In genomic region chr7:126398285-126398684, GRCh38 we compare ENCODE assay signal across 16 cellular contexts.
A peak's percentile ranks its signal among the peaks of the same experiment; 100 is the strongest.
DNase-seq lines count a peak whose midpoint lies in the region; ATAC-seq lines count a peak whose summit lies in the region.
"Had no signal": no experiment of that assay in that cellular context is flagged by ENCODE, and none has a peak within 500 bp of the region (broad histone marks: within the 10 kb centered on the region; RNA-seq: fewer than 3 reads in every experiment).

No MANE protein-coding gene starts in this region.

- no peak overlapping the region for H3K4me3 ChIP-seq in SJCRH30
- H3K4me3 ChIP-seq: SK-N-MC had no signal

- no peaks in the 10 kb centered on the region for H3K36me3 ChIP-seq in SJCRH30

- H3K27me3 ChIP-seq in SJCRH30 = no peaks in the 10 kb centered on the region

- peaks cover 7% of the 10 kb centered on the region; the same call in 1 of the 2 replicates for H3K4me1 ChIP-seq in SJCRH30

- intact Hi-C loops in left ventricle myocardium superior (cut with micrococcal nuclease) (no loop called here), Right ventricle myocardium inferior (cut with DNase I) (loop anchor here (5.0 kb wide), 2 partner anchors 49 to 99 kb away; no protein-coding TSS in a partner anchor)

- H3K9me3 ChIP-seq in SJCRH30 (replicated peaks) = no peaks in the 10 kb centered on the region

- DNase-seq in left ventricle myocardium superior (no peak), Right ventricle myocardium inferior (ENCODE audit: missing footprints) (no peak), SJCRH30 (peak; percentile 15 to 18), islet precursor cell (peak; percentile 58), GM19240 (ENCODE audit: insufficient read length, low spot score) (no peak), NCI-H1105 (lab: John Stamatoyannopoulos, UW) (no peak)
- DNase-seq: DMS 273 treated with DMSO at 0.1 percent for 48 hours, HFFc6, IMR-90, Karpas-422, NCI-H1930, NCI-H748 treated with DMSO at 0.1 percent for 48 hours, PC-3 had no signal

- no peak overlapping the region for H3K27ac ChIP-seq in SJCRH30
- H3K27ac ChIP-seq: C4-2B, SK-N-MC had no signal

- ATAC-seq in left ventricle myocardium superior (peak; percentile 53), Right ventricle myocardium inferior (no peak), HG03135 (IDR thresholded peaks at IDR 0.05; ENCODE audit: unreplicated experiment) (no peak)
- ATAC-seq: PC-3 had no signal

Comparison
In these comparisons a context has a peak if more than half of its experiments do, and no peak if none do; other contexts are left out.
1. DNase-seq: peak in SJCRH30 (2 of 2) and islet precursor cell (single experiment); none in left ventricle myocardium superior (single experiment), Right ventricle myocardium inferior (single experiment), GM19240 (single experiment) and NCI-H1105 (single experiment).